ENCODE assay signal across 8 cellular contexts in genomic region chr20:3811421-3812258, GRCh38. TPM values are rescaled to one million over a fixed set of nuclear protein-coding genes. Genes with fewer than 3 reads are reported as not detected.
A peak's percentile ranks its signal among the peaks of the same experiment; 100 is the strongest.
DNase-seq lines count a peak whose midpoint lies in the region; ATAC-seq and TF ChIP-seq lines count a peak whose summit lies in the region.

No MANE protein-coding gene starts in this region.

- no peaks in the 10 kb centered on the region for H3K9me3 Mint-ChIP-seq in activated naive CD8-positive, alpha-beta T cell treated with anti-CD3 and anti-CD28 coated beads, Interleukin-2, amount 10 ng/mL, durations not matched to agents 7 days and 5 days

- H3K27me3 ChIP-seq in prostate gland (replicated peaks; ENCODE audit: insufficient read depth) (no peaks in the 10 kb centered on the region), tibial nerve (no peaks in the 10 kb centered on the region)

- ATAC-seq in activated naive CD8-positive, alpha-beta T cell treated with anti-CD3 and anti-CD28 coated beads, Interleukin-2, amount 10 ng/mL, durations not matched to agents 7 days and 5 days (ENCODE audit: low read depth) = peak; percentile 77
- no peak for ATAC-seq in HG03460 (IDR thresholded peaks at IDR 0.05; ENCODE audit: unreplicated experiment)

- H3K27me3 Mint-ChIP-seq in activated naive CD8-positive, alpha-beta T cell treated with anti-CD3 and anti-CD28 coated beads, Interleukin-2, amount 10 ng/mL, durations not matched to agents 7 days and 5 days = no peaks in the 10 kb centered on the region

- DNase-seq in COLO829 (ENCODE audit: low spot score) = peak; percentile 97
- DNase-seq in M059J (ENCODE audit: low read depth) = peak; percentile 99
- DNase-seq in T follicular helper cell (ENCODE audit: low read depth) = peak; percentile 91
- DNase-seq in activated naive CD8-positive, alpha-beta T cell treated with anti-CD3 and anti-CD28 coated beads, Interleukin-2, amount 10 ng/mL, durations not matched to agents 7 days and 5 days = peak; percentile 81
- peak; percentile 93 to 99 (median 98) for DNase-seq in head of caudate nucleus
- DNase-seq in prostate gland (ENCODE audit: low spot score) = peak; percentile 97
- peak; percentile 99 for DNase-seq in tibial nerve (ENCODE audit: low spot score in 2 of 2)

- TF ChIP-seq CTCF in prostate gland (IDR thresholded peaks at IDR 0.05) = no peak
- TF ChIP-seq CTCF in tibial nerve (IDR thresholded peaks at IDR 0.05) = peak in 2 of 5 experiments; percentile 20 to 47

- intact Hi-C loops in head of caudate nucleus (cut with DNase I) (loop anchor here (2.0 kb wide), 1 partner anchor 15 kb away; the partner anchor contains the start of gene CDC25B), prostate gland (cut with DNase I) (no loop called here)

- peak overlapping the region; percentile 75 for H3K4me3 Mint-ChIP-seq in activated naive CD8-positive, alpha-beta T cell treated with anti-CD3 and anti-CD28 coated beads, Interleukin-2, amount 10 ng/mL, durations not matched to agents 7 days and 5 days

- peak overlapping the region; percentile 85 to 90 for H3K27ac ChIP-seq in prostate gland
- peak overlapping the region; percentile 81 to 96 (median 93) for H3K27ac ChIP-seq in tibial nerve

- WGBS in prostate gland = 4% methylated on average over 20 of the region's 20 CpGs
- 3 to 6% methylated on average over 17 to 20 of the region's 20 CpGs for WGBS in tibial nerve, 2 donors

- TF ChIP-seq POLR2A in prostate gland (IDR thresholded peaks at IDR 0.05) = peak; percentile 43
- TF ChIP-seq POLR2A in tibial nerve (IDR thresholded peaks at IDR 0.05) = peak; percentile 69 to 76

- H3K9me3 ChIP-seq in prostate gland (no peaks in the 10 kb centered on the region), tibial nerve (no peaks in the 10 kb centered on the region)

- no peaks in the 10 kb centered on the region for H3K36me3 ChIP-seq in prostate gland
- H3K36me3 ChIP-seq in tibial nerve = no peaks in the 10 kb centered on the region

- peaks cover 2% of the 10 kb centered on the region for H3K36me3 Mint-ChIP-seq in activated naive CD8-positive, alpha-beta T cell treated with anti-CD3 and anti-CD28 coated beads, Interleukin-2, amount 10 ng/mL, durations not matched to agents 7 days and 5 days

- peak overlapping the region; percentile 15 to 27 for H3K4me3 ChIP-seq in prostate gland
- peak overlapping the region; percentile 23 to 52 (median 30) for H3K4me3 ChIP-seq in tibial nerve

- TF ChIP-seq EP300 in tibial nerve (IDR thresholded peaks at IDR 0.05) = peak; percentile 99 to 100

- H3K27ac Mint-ChIP-seq in activated naive CD8-positive, alpha-beta T cell treated with anti-CD3 and anti-CD28 coated beads, Interleukin-2, amount 10 ng/mL, durations not matched to agents 7 days and 5 days = peak overlapping the region; percentile 94

- H3K4me1 ChIP-seq in prostate gland (replicated peaks) (peaks cover 10% of the 10 kb centered on the region), tibial nerve (peaks cover 8 to 61% (median 38%) of the 10 kb centered on the region in 4 donors)

- H3K4me1 Mint-ChIP-seq in activated naive CD8-positive, alpha-beta T cell treated with anti-CD3 and anti-CD28 coated beads, Interleukin-2, amount 10 ng/mL, durations not matched to agents 7 days and 5 days = peaks cover 58% of the 10 kb centered on the region

- POLR2A ChIA-PET in activated naive CD8-positive, alpha-beta T cell treated with anti-CD3 and anti-CD28 coated beads, Interleukin-2, amount 10 ng/mL, durations not matched to agents 7 days and 5 days (lab: Charles Lee) = interaction anchor here (0.7 to 4.4 kb wide), 7 partner anchors 9 to 36 kb away, joined by 3 to 59 read pairs (median 4); partner anchors contain the start of genes AP5S1 and CENPB

RNA-seq across cellular contexts. Expression of gene AP5S1, which starts 8.7 kb away (rescaled TPM):
- 35.7 and 41.4 TPM in 2 replicates for total RNA-seq in M059J (2014; rRNA removed; shearing (Covaris generic))
- 10 to 100 TPM; 11.1 to 12.5 TPM for total RNA-seq in activated naive CD8-positive, alpha-beta T cell treated with anti-CD3 and anti-CD28 coated beads, Interleukin-2, amount 10 ng/mL, durations not matched to agents 7 days and 5 days
- total RNA-seq in prostate gland (10 to 100 TPM; 21.1 to 28.0 TPM), tibial nerve (10 to 100 TPM in 3 of 4 donors, 1 to 10 TPM in 1; 9.4 to 20.7 (median 14.9) TPM)

RNA-seq across cellular contexts. Expression of gene CDC25B, which starts 15.5 kb away (rescaled TPM):
- total RNA-seq in M059J (2014; rRNA removed; shearing (Covaris generic)) = 67.5 and 104 TPM in 2 replicates
- total RNA-seq in activated naive CD8-positive, alpha-beta T cell treated with anti-CD3 and anti-CD28 coated beads, Interleukin-2, amount 10 ng/mL, durations not matched to agents 7 days and 5 days = 100 to 1,000 TPM; 263 to 264 TPM
- 10 to 100 TPM in 1 of 2 donors, 1 to 10 TPM in 1; 8.7 to 25.6 TPM for total RNA-seq in prostate gland
- 10 to 100 TPM; 33.0 to 65.4 (median 43.9) TPM for total RNA-seq in tibial nerve

RNA-seq across cellular contexts. Expression of gene CENPB, which starts 25.1 kb away (rescaled TPM):
- total RNA-seq in M059J (2014; rRNA removed; shearing (Covaris generic)) = 80.2 and 161 TPM in 2 replicates
- total RNA-seq in activated naive CD8-positive, alpha-beta T cell treated with anti-CD3 and anti-CD28 coated beads, Interleukin-2, amount 10 ng/mL, durations not matched to agents 7 days and 5 days = 10 to 100 TPM; 63.3 to 65.7 TPM
- 10 to 100 TPM; 76.6 to 86.9 TPM for total RNA-seq in prostate gland
- 100 to 1,000 TPM in 2 of 4 donors, 10 to 100 TPM in 2; 72.8 to 109 (median 100) TPM for total RNA-seq in tibial nerve

RNA-seq across cellular contexts. Expression of gene SPEF1, which starts 30.4 kb away (rescaled TPM):
- 0.27 and 0.34 TPM in 2 replicates for total RNA-seq in M059J (2014; rRNA removed; shearing (Covaris generic))
- total RNA-seq in activated naive CD8-positive, alpha-beta T cell treated with anti-CD3 and anti-CD28 coated beads, Interleukin-2, amount 10 ng/mL, durations not matched to agents 7 days and 5 days = not detected
- total RNA-seq in prostate gland (1 to 10 TPM in 1 of 2 donors, not detected in 1; 1.6 TPM), tibial nerve (1 to 10 TPM in 2 of 4 donors, not detected in 2; 1.1 to 1.8 TPM)

RNA-seq across cellular contexts. Expression of gene MAVS, which starts 35.0 kb away (rescaled TPM):
- total RNA-seq in M059J (2014; rRNA removed; shearing (Covaris generic)) = 20.8 and 39.5 TPM in 2 replicates
- 10 to 100 TPM; 36.3 to 36.8 TPM for total RNA-seq in activated naive CD8-positive, alpha-beta T cell treated with anti-CD3 and anti-CD28 coated beads, Interleukin-2, amount 10 ng/mL, durations not matched to agents 7 days and 5 days
- 10 to 100 TPM; 26.7 to 40.2 TPM for total RNA-seq in prostate gland
- 10 to 100 TPM; 34.5 to 49.8 (median 39.3) TPM for total RNA-seq in tibial nerve
